16 cellular contexts compared by ENCODE assay signal in the genomic region with DNA sequence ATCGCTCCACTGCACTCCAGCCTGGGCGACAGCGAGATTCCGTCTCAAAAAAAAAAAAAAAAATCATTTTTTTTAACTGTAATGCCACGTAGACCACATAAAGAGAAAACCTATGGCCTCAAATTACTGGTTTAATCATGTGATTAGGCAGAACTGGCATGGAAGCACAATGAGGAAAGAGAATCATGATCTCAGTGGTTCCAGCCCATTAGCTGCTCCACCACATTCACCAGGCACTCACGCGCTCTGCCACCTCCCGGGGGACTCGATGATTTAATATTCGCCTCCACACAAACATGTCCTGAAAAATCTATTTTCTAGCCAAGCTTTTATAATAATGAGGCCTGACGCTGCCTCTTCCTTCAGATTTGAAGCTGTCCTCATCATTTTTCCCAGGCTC.
DNase-seq lines count a peak whose midpoint lies in the region; ATAC-seq lines count a peak whose summit lies in the region.
"Had no signal": no experiment of that assay in that cellular context is flagged by ENCODE, and none has a peak within 500 bp of the region (broad histone marks: within the 10 kb centered on the region; RNA-seq: fewer than 3 reads in every experiment).

No MANE protein-coding gene starts in this region.

- DNase-seq in NCI-H1436 (lab: John Stamatoyannopoulos, UW), result peak; percentile 7
- no peak for DNase-seq in NCI-H1436 treated with DMSO at 0.1 percent for 48 hours (lab: John Stamatoyannopoulos, UW)
- peak; percentile 89 for DNase-seq in NCI-H2171 treated with DMSO at 0.1 percent for 48 hours (lab: John Stamatoyannopoulos, UW)
- peak; percentile 26 for DNase-seq in fibroblast of gingiva (ENCODE audit: low read depth)
- peak; percentile 71 for DNase-seq in kidney tubule cell (ENCODE audit: low spot score)
- DNase-seq in HT-29 (ENCODE audit: low spot score), result no peak
- no peak for DNase-seq in activated gamma-delta T cell treated with Interleukin-2 at 50 U/mL for 16 hours
- DNase-seq: Calu3; CD4-positive, alpha-beta memory T cell; DMS79; NCI-H1930; NCI-H510A treated with DMSO at 0.1 percent for 48 hours; NCI-H82; PC-3; SW 1271 had no signal

- ATAC-seq in GM18517 (IDR thresholded peaks at IDR 0.05; ENCODE audit: unreplicated experiment), result no peak
- ATAC-seq: PC-3 had no signal

Comparison
In these comparisons a context has a peak if more than half of its experiments do, and no peak if none do; other contexts are left out.
1. DNase-seq: peak in NCI-H1436 (single experiment), NCI-H2171 treated with DMSO at 0.1 percent for 48 hours (single experiment), fibroblast of gingiva (single experiment) and kidney tubule cell (single experiment); none in NCI-H1436 treated with DMSO at 0.1 percent for 48 hours (single experiment), HT-29 (single experiment) and activated gamma-delta T cell treated with Interleukin-2 at 50 U/mL for 16 hours (single experiment).